ENCODE assay signal across 15 cellular contexts in the genomic region with DNA sequence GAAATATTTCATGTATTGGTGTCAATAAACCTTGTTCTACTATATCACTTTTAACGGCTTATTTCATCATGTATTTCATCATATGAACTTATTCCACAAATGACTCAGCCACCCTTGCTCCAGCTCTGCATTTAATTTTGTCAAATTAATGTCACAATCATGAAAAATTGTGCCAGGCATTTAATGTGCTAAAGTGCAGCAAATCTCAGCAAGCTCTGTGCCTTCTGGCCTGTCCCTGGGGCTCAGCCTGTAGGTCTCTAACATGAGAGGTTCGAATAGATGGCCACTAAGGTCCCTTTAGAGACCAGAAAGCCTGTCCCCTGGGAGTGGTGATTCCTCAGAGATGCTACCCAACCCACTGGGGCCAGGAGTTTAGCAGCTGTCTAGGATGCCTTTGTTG. TPM values are rescaled to one million over a fixed set of nuclear protein-coding genes. Genes with fewer than 3 reads are reported as not detected.
"Had no signal": no experiment of that assay in that cellular context is flagged by ENCODE, and none has a peak within 500 bp of the region (broad histone marks: within the 10 kb centered on the region; RNA-seq: fewer than 3 reads in every experiment).

No MANE protein-coding gene starts in this region.

- H3K4me1 ChIP-seq: pancreas had no signal

- ATAC-seq: mucosa of descending colon; naive thymus-derived CD4-positive, alpha-beta T cell; pancreas; stimulated activated effector memory CD8-positive, alpha-beta T cell treated with anti-CD3 and anti-CD28 coated beads, Interleukin-12 subunit alpha, Interleukin-12 subunit beta, amount 100 ng/mL, for 72 hours had no signal

- H3K27me3 ChIP-seq: pancreas had no signal

- H3K4me3 ChIP-seq: mucosa of descending colon, pancreas had no signal

- DNase-seq: activated naive CD4-positive, alpha-beta T cell; activated naive CD8-positive, alpha-beta T cell treated with anti-CD3 and anti-CD28 coated beads, Interleukin-2, amount 10 ng/mL, durations not matched to agents 7 days and 5 days; activated T-cell treated with anti-CD3 and anti-CD28 coated beads for 4 hours; anterior cingulate cortex; effector memory CD4-positive, alpha-beta T cell; islet precursor cell; mucosa of descending colon; naive thymus-derived CD4-positive, alpha-beta T cell; pancreas; stimulated activated CD4-positive, alpha-beta T cell treated with anti-CD3 and anti-CD28 coated beads, Interleukin-12 subunit alpha, Interleukin-12 subunit beta, amount 100 ng/mL, for 4 hours; stimulated activated CD4-positive, alpha-beta T cell treated with anti-CD3 and anti-CD28 coated beads, Interleukin-2, amount 100 ng/mL, for 24 hours had no signal

- H3K36me3 Mint-ChIP-seq: activated naive CD8-positive, alpha-beta T cell treated with anti-CD3 and anti-CD28 coated beads, Interleukin-2, amount 10 ng/mL, durations not matched to agents 7 days and 5 days; stimulated activated effector memory CD8-positive, alpha-beta T cell treated with anti-CD3 and anti-CD28 coated beads, Interleukin-12 subunit alpha, Interleukin-12 subunit beta, amount 100 ng/mL, for 72 hours had no signal

- H3K9me3 ChIP-seq: mucosa of descending colon, pancreas had no signal

- H3K27ac Mint-ChIP-seq: activated naive CD8-positive, alpha-beta T cell treated with anti-CD3 and anti-CD28 coated beads, Interleukin-2, amount 10 ng/mL, durations not matched to agents 7 days and 5 days; dendritic cell treated with granulocyte-macrophage colony-stimulating factor and Interleukin-4, amounts not matched to agents 40 ng/mL and 50 ng/mL, for 4 days; naive thymus-derived CD4-positive, alpha-beta T cell; stimulated activated effector memory CD8-positive, alpha-beta T cell treated with anti-CD3 and anti-CD28 coated beads, Interleukin-12 subunit alpha, Interleukin-12 subunit beta, amount 100 ng/mL, for 72 hours; T-helper 2 cell treated with Interferon-gamma antibody and Interleukin-4, amounts not matched to agents 5 μg/mL and 100 μg/mL, for 36 hours had no signal

- H3K36me3 ChIP-seq: pancreas had no signal

- H3K4me3 Mint-ChIP-seq: activated naive CD8-positive, alpha-beta T cell treated with anti-CD3 and anti-CD28 coated beads, Interleukin-2, amount 10 ng/mL, durations not matched to agents 7 days and 5 days; dendritic cell treated with granulocyte-macrophage colony-stimulating factor and Interleukin-4, amounts not matched to agents 40 ng/mL and 50 ng/mL, for 4 days; naive thymus-derived CD4-positive, alpha-beta T cell; stimulated activated effector memory CD8-positive, alpha-beta T cell treated with anti-CD3 and anti-CD28 coated beads, Interleukin-12 subunit alpha, Interleukin-12 subunit beta, amount 100 ng/mL, for 72 hours; T-helper 2 cell treated with Interferon-gamma antibody and Interleukin-4, amounts not matched to agents 5 μg/mL and 100 μg/mL, for 36 hours had no signal

- H3K4me1 Mint-ChIP-seq: activated naive CD8-positive, alpha-beta T cell treated with anti-CD3 and anti-CD28 coated beads, Interleukin-2, amount 10 ng/mL, durations not matched to agents 7 days and 5 days; naive thymus-derived CD4-positive, alpha-beta T cell; stimulated activated effector memory CD8-positive, alpha-beta T cell treated with anti-CD3 and anti-CD28 coated beads, Interleukin-12 subunit alpha, Interleukin-12 subunit beta, amount 100 ng/mL, for 72 hours had no signal

- H3K27me3 Mint-ChIP-seq: activated naive CD8-positive, alpha-beta T cell treated with anti-CD3 and anti-CD28 coated beads, Interleukin-2, amount 10 ng/mL, durations not matched to agents 7 days and 5 days; dendritic cell treated with granulocyte-macrophage colony-stimulating factor and Interleukin-4, amounts not matched to agents 40 ng/mL and 50 ng/mL, for 4 days had no signal

- H3K27ac ChIP-seq: pancreas had no signal

RNA-seq across cellular contexts. Expression of a gene that starts 28.7 kb away (rescaled TPM):
- total RNA-seq: activated CD8-positive, alpha-beta memory T cell treated with anti-CD3 and anti-CD28 coated beads for 36 hours; activated naive CD8-positive, alpha-beta T cell treated with anti-CD3 and anti-CD28 coated beads, Interleukin-2, amount 10 ng/mL, durations not matched to agents 7 days and 5 days; mucosa of descending colon; naive thymus-derived CD4-positive, alpha-beta T cell; pancreas had no signal
- polyA plus RNA-seq: naive thymus-derived CD4-positive, alpha-beta T cell; pancreas had no signal
